ENCODE assay signal across 14 cellular contexts in genomic region chrX:70477734-70478075, GRCh38. TPM values are rescaled to one million over a fixed set of nuclear protein-coding genes. Genes with fewer than 3 reads are reported as not detected.
DNase-seq lines count a peak whose midpoint lies in the region; ATAC-seq and TF ChIP-seq lines count a peak whose summit lies in the region.
"Had no signal": no experiment of that assay in that cellular context is flagged by ENCODE, and none has a peak within 500 bp of the region (broad histone marks: within the 10 kb centered on the region; RNA-seq: fewer than 3 reads in every experiment).

No MANE protein-coding gene starts in this region.

- H3K4me3 ChIP-seq in fibroblast of lung (replicated peaks in 1 of 4; ENCODE audit: control extremely low read depth in 1 of 4, insufficient read depth in 1 of 4, low read depth in 3 of 4, low read length in 4 of 4) = peak overlapping the region in 1 of 4 experiments; percentile 17
- no peak overlapping the region for H3K4me3 ChIP-seq in psoas muscle
- H3K4me3 ChIP-seq: lower lobe of right lung, upper lobe of left lung had no signal

- no peaks in the 10 kb centered on the region for H3K27me3 Mint-ChIP-seq in progenitor cell of endocrine pancreas
- H3K27me3 Mint-ChIP-seq in activated CD4-positive, alpha-beta T cell treated with anti-CD3 and anti-CD28 coated beads, Interleukin-2, amount 10 ng/mL, durations not matched to agents 7 days and 5 days = no peaks in the 10 kb centered on the region
- H3K27me3 Mint-ChIP-seq: CD4-positive, CD25-positive, alpha-beta regulatory T cell had no signal

- H3K27me3 ChIP-seq in fibroblast of lung (ENCODE audit: control insufficient read depth, insufficient read depth, low read length) (no peaks in the 10 kb centered on the region), psoas muscle (ENCODE audit: insufficient read depth in 3 of 3, low read length in 2 of 3) (peaks cover 0 to 16% (median 0%) of the 10 kb centered on the region in 3 donors)
- H3K27me3 ChIP-seq: upper lobe of left lung had no signal

- peak; percentile 30 for DNase-seq in G401 (ENCODE audit: low spot score)
- DNase-seq in SK-MEL-5 (ENCODE audit: low read depth, low spot score) = peak; percentile 1
- DNase-seq in fibroblast of lung (ENCODE audit: low read depth in 2 of 2) = no peak
- no peak for DNase-seq in progenitor cell of endocrine pancreas (ENCODE audit: low spot score, unreplicated experiment)
- no peak for DNase-seq in activated CD4-positive, alpha-beta T cell treated with anti-CD3 and anti-CD28 coated beads, Interleukin-2, amount 10 ng/mL, durations not matched to agents 7 days and 5 days
- DNase-seq in GM20000 (ENCODE audit: low spot score) = no peak
- DNase-seq in psoas muscle = no peak
- DNase-seq: activated T-cell treated with anti-CD3 and anti-CD28 coated beads, Interleukin-2, amount 50 U/mL, for 24 hours; CD4-positive, CD25-positive, alpha-beta regulatory T cell; lower lobe of right lung; NCI-H187 treated with DMSO at 0.1 percent for 48 hours had no signal

- peaks cover 2% of the 10 kb centered on the region for H3K36me3 Mint-ChIP-seq in progenitor cell of endocrine pancreas (ENCODE audit: insufficient read depth)
- peaks cover 5% of the 10 kb centered on the region for H3K36me3 Mint-ChIP-seq in activated CD4-positive, alpha-beta T cell treated with anti-CD3 and anti-CD28 coated beads, Interleukin-2, amount 10 ng/mL, durations not matched to agents 7 days and 5 days (ENCODE audit: low read depth)

- H3K79me2 ChIP-seq in fibroblast of lung (ENCODE audit: control insufficient read depth, insufficient read depth, low read length) = no peaks in the 10 kb centered on the region

- H3K9me3 Mint-ChIP-seq in progenitor cell of endocrine pancreas (ENCODE audit: low read depth) = peaks cover 3% of the 10 kb centered on the region
- H3K9me3 Mint-ChIP-seq in activated CD4-positive, alpha-beta T cell treated with anti-CD3 and anti-CD28 coated beads, Interleukin-2, amount 10 ng/mL, durations not matched to agents 7 days and 5 days = no peaks in the 10 kb centered on the region
- H3K9me3 Mint-ChIP-seq: activated T-cell treated with anti-CD3 and anti-CD28 coated beads, Interleukin-2, amount 50 U/mL, for 24 hours; CD4-positive, CD25-positive, alpha-beta regulatory T cell had no signal

- H3K27ac ChIP-seq in fibroblast of lung (ENCODE audit: insufficient read depth, low read length) = peak overlapping the region; percentile 89
- no peak overlapping the region for H3K27ac ChIP-seq in psoas muscle

- CTCF ChIA-PET in activated CD4-positive, alpha-beta T cell treated with anti-CD3 and anti-CD28 coated beads, Interleukin-2, amount 10 ng/mL, durations not matched to agents 7 days and 5 days (lab: Charles Lee) = no interaction called here

- no peak overlapping the region for H3K9ac ChIP-seq in fibroblast of lung (ENCODE audit: insufficient read depth, low read length)

- 39 to 70% (median 45%) methylated on average over 4 of the region's 4 CpGs for WGBS in psoas muscle, 3 donors

- H3K4me1 Mint-ChIP-seq in progenitor cell of endocrine pancreas (ENCODE audit: low read depth) = peaks cover 61% of the 10 kb centered on the region
- H3K4me1 Mint-ChIP-seq in activated CD4-positive, alpha-beta T cell treated with anti-CD3 and anti-CD28 coated beads, Interleukin-2, amount 10 ng/mL, durations not matched to agents 7 days and 5 days = peaks cover 2% of the 10 kb centered on the region

- in situ Hi-C loops in G401 (cut with HindIII; ENCODE audit: low sequenced_read_pairs) = no loop called here
- in situ Hi-C loops in SK-MEL-5 (cut with HindIII; ENCODE audit: low pct_unique_long_range_greater_than_20kb, low sequenced_read_pairs) = no loop called here

- ATAC-seq in HG03045 (IDR thresholded peaks at IDR 0.05; ENCODE audit: unreplicated experiment) (no peak), psoas muscle (no peak)

- peak overlapping the region; percentile 94 for H3K27ac Mint-ChIP-seq in progenitor cell of endocrine pancreas
- H3K27ac Mint-ChIP-seq in activated CD4-positive, alpha-beta T cell treated with anti-CD3 and anti-CD28 coated beads, Interleukin-2, amount 10 ng/mL, durations not matched to agents 7 days and 5 days = no peak overlapping the region
- H3K27ac Mint-ChIP-seq: activated T-cell treated with anti-CD3 and anti-CD28 coated beads, Interleukin-2, amount 50 U/mL, for 24 hours had no signal

- intact Hi-C loops in psoas muscle (cut with DNase I) = no loop called here

- POLR2A ChIA-PET in activated CD4-positive, alpha-beta T cell treated with anti-CD3 and anti-CD28 coated beads, Interleukin-2, amount 10 ng/mL, durations not matched to agents 7 days and 5 days (lab: Charles Lee) = no interaction called here

- TF ChIP-seq CTCF in fibroblast of lung (conservative IDR thresholded peaks at IDR 0.05 in 1 of 2, IDR thresholded peaks at IDR 0.05 in 1 of 2; ENCODE audit: low read depth in 1 of 2, low read length in 2 of 2) (no peak), progenitor cell of endocrine pancreas (IDR thresholded peaks at IDR 0.05; ENCODE audit: unreplicated experiment) (no peak), GM20000 (IDR thresholded peaks at IDR 0.05; ENCODE audit: extremely low read depth, missing control alignments) (no peak), psoas muscle (IDR thresholded peaks at IDR 0.05) (no peak)

- peak overlapping the region; percentile 78 for H3K4me2 ChIP-seq in fibroblast of lung (ENCODE audit: extremely low read depth, insufficient read depth, low read length)

- H4K20me1 ChIP-seq in fibroblast of lung (ENCODE audit: control insufficient read depth, extremely low read depth, insufficient read depth, low read length) = no peaks in the 10 kb centered on the region

- peaks cover 23% of the 10 kb centered on the region for H3K4me1 ChIP-seq in fibroblast of lung (ENCODE audit: control insufficient read depth, extremely low read depth, insufficient read depth, low read length)
- peaks cover 6% of the 10 kb centered on the region for H3K4me1 ChIP-seq in psoas muscle

- no peak overlapping the region for H3K4me3 Mint-ChIP-seq in progenitor cell of endocrine pancreas (ENCODE audit: low read depth)
- H3K4me3 Mint-ChIP-seq in activated CD4-positive, alpha-beta T cell treated with anti-CD3 and anti-CD28 coated beads, Interleukin-2, amount 10 ng/mL, durations not matched to agents 7 days and 5 days = no peak overlapping the region
- H3K4me3 Mint-ChIP-seq: activated T-cell treated with anti-CD3 and anti-CD28 coated beads, Interleukin-2, amount 50 U/mL, for 24 hours; CD4-positive, CD25-positive, alpha-beta regulatory T cell had no signal

- H3K9me3 ChIP-seq in fibroblast of lung (ENCODE audit: control insufficient read depth, insufficient read depth, low read depth, low read length) (no peaks in the 10 kb centered on the region), psoas muscle (no peaks in the 10 kb centered on the region)
- H3K9me3 ChIP-seq: lower lobe of right lung, upper lobe of left lung had no signal

- no peak overlapping the region for H2AFZ ChIP-seq in fibroblast of lung (ENCODE audit: low read length)

- H3K36me3 ChIP-seq in fibroblast of lung (ENCODE audit: control insufficient read depth, insufficient read depth, low read length) = no peaks in the 10 kb centered on the region
- H3K36me3 ChIP-seq in psoas muscle (ENCODE audit: insufficient read depth in 1 of 2, low read depth in 1 of 2) = no peaks in the 10 kb centered on the region
- H3K36me3 ChIP-seq: lower lobe of right lung, upper lobe of left lung had no signal

RNA-seq across cellular contexts. Expression of gene DLG3, which starts 33.1 kb away (rescaled TPM):
- 24.0 and 28.0 TPM in 2 replicates for total RNA-seq in G401 (2014; rRNA removed; shearing (Covaris generic))
- 0.64 and 2.5 TPM in 2 replicates for total RNA-seq in SK-MEL-5 (2014; rRNA removed; shearing (Covaris generic))
- 0.96 and 5.2 TPM in 2 replicates for polyA plus RNA-seq in SK-MEL-5 (2015; cell fraction: cytosol; rRNA removed)
- polyA plus RNA-seq in SK-MEL-5 (2015; cell fraction: nucleus; rRNA removed) = 1.6 and 4.4 TPM in 2 replicates
- total RNA-seq in fibroblast of lung (20.0 and 24.6 TPM in 2 replicates), progenitor cell of endocrine pancreas (103 and 107 TPM in 2 replicates), psoas muscle (1 to 10 TPM; 1.2 to 1.6 (median 1.4) TPM)
- polyA plus RNA-seq in fibroblast of lung (20.6 and 21.0 TPM in 2 replicates), psoas muscle (1 to 10 TPM in 1 of 3 donors, under 1 TPM in 2; 0.27 to 1.4 (median 0.52) TPM)
- polyA plus RNA-seq in fibroblast of lung (2012) = 12.9 and 14.9 TPM in 2 replicates
- polyA minus RNA-seq in fibroblast of lung (ENCODE audit: low replicate concordance) = 4.8 and 12.6 TPM in 2 replicates
- 10 to 100 TPM; 19.9 to 20.1 TPM for total RNA-seq in activated CD4-positive, alpha-beta T cell treated with anti-CD3 and anti-CD28 coated beads, Interleukin-2, amount 10 ng/mL, durations not matched to agents 7 days and 5 days

RNA-seq across cellular contexts. Expression of gene GDPD2, which starts 54.6 kb away (rescaled TPM):
- 0.54 TPM in 1 of 2 replicates, not detected in the other for total RNA-seq in G401 (2014; rRNA removed; shearing (Covaris generic))
- not detected in 2 replicates for total RNA-seq in SK-MEL-5 (2014; rRNA removed; shearing (Covaris generic))
- not detected in 2 replicates for polyA plus RNA-seq in SK-MEL-5 (2015; cell fraction: cytosol; rRNA removed)
- 1.2 TPM in 1 of 2 replicates, not detected in the other for polyA plus RNA-seq in SK-MEL-5 (2015; cell fraction: nucleus; rRNA removed)
- not detected in 2 replicates for total RNA-seq in fibroblast of lung
- polyA plus RNA-seq in fibroblast of lung = not detected in 2 replicates
- 0.21 TPM in 1 of 2 replicates, not detected in the other for polyA plus RNA-seq in fibroblast of lung (2012)
- polyA minus RNA-seq in fibroblast of lung (ENCODE audit: low replicate concordance) = not detected in 2 replicates
- 2.3 and 2.8 TPM in 2 replicates for total RNA-seq in progenitor cell of endocrine pancreas
- under 1 TPM; 0.22 to 0.23 TPM for total RNA-seq in activated CD4-positive, alpha-beta T cell treated with anti-CD3 and anti-CD28 coated beads, Interleukin-2, amount 10 ng/mL, durations not matched to agents 7 days and 5 days
- total RNA-seq in psoas muscle = not detected
- under 1 TPM in 1 of 3 donors, not detected in 2; 0.01 TPM for polyA plus RNA-seq in psoas muscle
- total RNA-seq: bronchial epithelial cell; CD4-positive, CD25-positive, alpha-beta regulatory T cell; lower lobe of right lung; upper lobe of left lung had no signal
- polyA plus RNA-seq: CD4-positive, CD25-positive, alpha-beta regulatory T cell had no signal

Comparison
In these comparisons a context has a peak if more than half of its experiments do, and no peak if none do; other contexts are left out.
1. DNase-seq: peak in G401 (single experiment) and SK-MEL-5 (single experiment); none in fibroblast of lung (0 of 2), progenitor cell of endocrine pancreas (single experiment), activated CD4-positive, alpha-beta T cell treated with anti-CD3 and anti-CD28 coated beads, Interleukin-2, amount 10 ng/mL, durations not matched to agents 7 days and 5 days (single experiment), GM20000 (single experiment) and psoas muscle (0 of 2).